ENCODE assay signal across 24 cellular contexts in genomic region chr20:64148581-64148980, GRCh38. TPM values are rescaled to one million over a fixed set of nuclear protein-coding genes. Genes with fewer than 3 reads are reported as not detected.
"Had no signal": no experiment of that assay in that cellular context is flagged by ENCODE, and none has a peak within 500 bp of the region (broad histone marks: within the 10 kb centered on the region; RNA-seq: fewer than 3 reads in every experiment).

No MANE protein-coding gene starts in this region.

- ATAC-seq: heart left ventricle; naive thymus-derived CD4-positive, alpha-beta T cell; psoas muscle; sciatic nerve had no signal

- H3K36me3 Mint-ChIP-seq: type B pancreatic cell had no signal

- H3K27ac ChIP-seq: dorsolateral prefrontal cortex, heart left ventricle, parathyroid adenoma, psoas muscle, skin epidermis, thyroid gland had no signal

- H3K4me3 Mint-ChIP-seq: naive thymus-derived CD4-positive, alpha-beta T cell; neural crest cell; type B pancreatic cell had no signal

- H3K4me3 ChIP-seq: dorsolateral prefrontal cortex, heart left ventricle, psoas muscle, skin epidermis, thyroid gland had no signal

- H3K4me1 ChIP-seq: heart left ventricle, psoas muscle, thyroid gland had no signal

- H3K9me3 ChIP-seq: psoas muscle, thyroid gland had no signal

- H3K27me3 ChIP-seq: thyroid gland had no signal

- H3K27ac Mint-ChIP-seq: naive thymus-derived CD4-positive, alpha-beta T cell; type B pancreatic cell had no signal

- DNase-seq: cortex of kidney; effector CD8-positive, alpha-beta T cell; foreskin melanocyte; hypothalamus; kidney glomerular epithelial cell; mammary epithelial cell; naive thymus-derived CD4-positive, alpha-beta T cell; nucleus accumbens; psoas muscle; retina; stimulated activated CD4-positive, alpha-beta T cell treated with anti-CD3 and anti-CD28 coated beads, Interleukin-2, amount 100 ng/mL, for 48 hours; stimulated activated naive CD4-positive, alpha-beta T cell treated with Interleukin-2 at 50 U/mL for 16 hours; thyroid gland had no signal

RNA-seq across cellular contexts. Expression of gene MYT1, which starts 15.7 kb away (rescaled TPM):
- total RNA-seq: mammary epithelial cell; mesenteric fat pad; mononuclear cell; naive thymus-derived CD4-positive, alpha-beta T cell; psoas muscle; sciatic nerve had no signal
- polyA plus RNA-seq: esophagus; naive thymus-derived CD4-positive, alpha-beta T cell had no signal

RNA-seq across cellular contexts. Expression of gene NPBWR2, which starts 41.2 kb away (rescaled TPM):
- total RNA-seq: heart left ventricle; liver; mammary epithelial cell; mesenteric fat pad; mononuclear cell; naive thymus-derived CD4-positive, alpha-beta T cell; neural crest cell; psoas muscle; sciatic nerve; thyroid gland had no signal
- polyA plus RNA-seq: esophagus; heart left ventricle; liver; mammary epithelial cell; naive thymus-derived CD4-positive, alpha-beta T cell; psoas muscle had no signal
